Comparison of ENCODE assay signal across 10 cellular contexts in genomic region chr1:42938596-42939184, GRCh38. TPM values are rescaled to one million over a fixed set of nuclear protein-coding genes. Genes with fewer than 3 reads are reported as not detected.
DNase-seq lines count a peak whose midpoint lies in the region; ATAC-seq lines count a peak whose summit lies in the region.
"Had no signal": no experiment of that assay in that cellular context is flagged by ENCODE, and none has a peak within 500 bp of the region (broad histone marks: within the 10 kb centered on the region; RNA-seq: fewer than 3 reads in every experiment).

No MANE protein-coding gene starts in this region.

- H3K27ac Mint-ChIP-seq in stimulated activated naive CD8-positive, alpha-beta T cell treated with anti-CD3 and anti-CD28 coated beads, Interleukin-15, Interleukin-2, amounts not matched to agents 100 ng/mL and 50 ng/mL, for 24 hours = peak overlapping the region; percentile 81
- peak overlapping the region; percentile 78 for H3K27ac Mint-ChIP-seq in activated naive CD8-positive, alpha-beta T cell treated with anti-CD3 and anti-CD28 coated beads for 36 hours
- peak overlapping the region; percentile 89 to 99 (median 96) for H3K27ac Mint-ChIP-seq in naive B cell

- no peaks in the 10 kb centered on the region for H3K27me3 Mint-ChIP-seq in stimulated activated naive CD8-positive, alpha-beta T cell treated with anti-CD3 and anti-CD28 coated beads, Interleukin-15, Interleukin-2, amounts not matched to agents 100 ng/mL and 50 ng/mL, for 24 hours
- no peaks in the 10 kb centered on the region for H3K27me3 Mint-ChIP-seq in activated naive CD8-positive, alpha-beta T cell treated with anti-CD3 and anti-CD28 coated beads for 36 hours
- H3K27me3 Mint-ChIP-seq in naive B cell = no peaks in the 10 kb centered on the region

- no peak for DNase-seq in stimulated activated naive CD8-positive, alpha-beta T cell treated with anti-CD3 and anti-CD28 coated beads, Interleukin-15, Interleukin-2, amounts not matched to agents 100 U/mL and 50 U/mL, for 24 hours
- no peak for DNase-seq in activated naive CD8-positive, alpha-beta T cell treated with anti-CD3 and anti-CD28 coated beads for 36 hours
- DNase-seq in naive B cell (no peak), cerebellum (ENCODE audit: low spot score) (no peak)
- DNase-seq: DMS153, WERI-Rb-1 had no signal

- H3K4me1 Mint-ChIP-seq in stimulated activated naive CD8-positive, alpha-beta T cell treated with anti-CD3 and anti-CD28 coated beads, Interleukin-15, Interleukin-2, amounts not matched to agents 100 ng/mL and 50 ng/mL, for 24 hours (ENCODE audit: low read depth) = peaks cover 100% of the 10 kb centered on the region
- peaks cover 84% of the 10 kb centered on the region for H3K4me1 Mint-ChIP-seq in activated naive CD8-positive, alpha-beta T cell treated with anti-CD3 and anti-CD28 coated beads for 36 hours
- peaks cover 83 to 99% (median 97%) of the 10 kb centered on the region in 3 donors for H3K4me1 Mint-ChIP-seq in naive B cell

- H3K9me3 Mint-ChIP-seq in stimulated activated naive CD8-positive, alpha-beta T cell treated with anti-CD3 and anti-CD28 coated beads, Interleukin-15, Interleukin-2, amounts not matched to agents 100 ng/mL and 50 ng/mL, for 24 hours = no peaks in the 10 kb centered on the region
- no peaks in the 10 kb centered on the region for H3K9me3 Mint-ChIP-seq in activated naive CD8-positive, alpha-beta T cell treated with anti-CD3 and anti-CD28 coated beads for 36 hours
- H3K9me3 Mint-ChIP-seq in naive B cell = no peaks in the 10 kb centered on the region

- peaks cover 75% of the 10 kb centered on the region for H3K36me3 Mint-ChIP-seq in stimulated activated naive CD8-positive, alpha-beta T cell treated with anti-CD3 and anti-CD28 coated beads, Interleukin-15, Interleukin-2, amounts not matched to agents 100 ng/mL and 50 ng/mL, for 24 hours (ENCODE audit: low read depth)
- peaks cover 71% of the 10 kb centered on the region for H3K36me3 Mint-ChIP-seq in activated naive CD8-positive, alpha-beta T cell treated with anti-CD3 and anti-CD28 coated beads for 36 hours
- peaks cover 15 to 46% of the 10 kb centered on the region in 2 donors for H3K36me3 Mint-ChIP-seq in naive B cell

- no peak overlapping the region for H3K4me3 Mint-ChIP-seq in stimulated activated naive CD8-positive, alpha-beta T cell treated with anti-CD3 and anti-CD28 coated beads, Interleukin-15, Interleukin-2, amounts not matched to agents 100 ng/mL and 50 ng/mL, for 24 hours
- no peak overlapping the region for H3K4me3 Mint-ChIP-seq in activated naive CD8-positive, alpha-beta T cell treated with anti-CD3 and anti-CD28 coated beads for 36 hours
- H3K4me3 Mint-ChIP-seq in naive B cell = peak overlapping the region; percentile 69 to 92 (median 80)

- no peak for ATAC-seq in stimulated activated naive CD8-positive, alpha-beta T cell treated with anti-CD3 and anti-CD28 coated beads, Interleukin-15, Interleukin-2, amounts not matched to agents 100 U/mL and 50 U/mL, for 24 hours
- ATAC-seq in naive B cell (ENCODE audit: low read depth in 2 of 2) (no peak), GM18498 (IDR thresholded peaks at IDR 0.05; ENCODE audit: unreplicated experiment) (no peak), HG02938 (IDR thresholded peaks at IDR 0.05; ENCODE audit: unreplicated experiment) (no peak), HG02884 (IDR thresholded peaks at IDR 0.05; ENCODE audit: unreplicated experiment) (no peak)

RNA-seq across cellular contexts. Expression of gene SLC2A1, which starts 20.0 kb away (rescaled TPM):
- 100 to 1,000 TPM; 105 to 114 TPM for total RNA-seq in activated naive CD8-positive, alpha-beta T cell treated with anti-CD3 and anti-CD28 coated beads for 36 hours
- 100 to 1,000 TPM in 1 of 6 donors, 10 to 100 TPM in 5; 58.4 to 125 (median 89.7) TPM for polyA plus RNA-seq in naive B cell (ENCODE audit: low read depth in 6 of 6)
- total RNA-seq in cerebellum = 50.2 TPM

Comparison
In these comparisons a context has a peak if more than half of its experiments do, and no peak if none do; other contexts are left out.
1. H3K4me3 Mint-ChIP-seq: peak in naive B cell (8 of 8); none in stimulated activated naive CD8-positive, alpha-beta T cell treated with anti-CD3 and anti-CD28 coated beads, Interleukin-15, Interleukin-2, amounts not matched to agents 100 ng/mL and 50 ng/mL, for 24 hours (single experiment) and activated naive CD8-positive, alpha-beta T cell treated with anti-CD3 and anti-CD28 coated beads for 36 hours (single experiment).
2. Peak in every context shown above with its lines, with median percentiles within 50 percentile points of each other: H3K27ac Mint-ChIP-seq.